In genomic region chr18:4631239-4631638, GRCh38 we compare ENCODE assay signal across 18 cellular contexts.
"Had no signal": no experiment of that assay in that cellular context is flagged by ENCODE, and none has a peak within 500 bp of the region (broad histone marks: within the 10 kb centered on the region; RNA-seq: fewer than 3 reads in every experiment).

No MANE protein-coding gene starts in this region.

- H3K27ac Mint-ChIP-seq: naive thymus-derived CD8-positive, alpha-beta T cell had no signal

- DNase-seq: cortex of kidney; dorsolateral prefrontal cortex; effector CD8-positive, alpha-beta T cell; gastrocnemius medialis; mammary epithelial cell; mucosa of descending colon; naive thymus-derived CD8-positive, alpha-beta T cell; ovary; small intestine; stimulated activated CD4-positive, alpha-beta T cell treated with anti-CD3 and anti-CD28 coated beads, Interleukin-12 subunit alpha, Interleukin-12 subunit beta, amount 100 ng/mL, for 4 hours; stimulated activated naive CD4-positive, alpha-beta T cell; stomach; substantia nigra; transverse colon had no signal

- H3K36me3 ChIP-seq: gastrocnemius medialis, ovary, right atrium auricular region, stomach, thoracic aorta, transverse colon had no signal

- H3K4me1 Mint-ChIP-seq: naive thymus-derived CD8-positive, alpha-beta T cell had no signal

- H3K4me1 ChIP-seq: gastrocnemius medialis, right atrium auricular region, stomach, transverse colon had no signal

- H3K9me3 ChIP-seq: gastrocnemius medialis, ovary, right atrium auricular region, thoracic aorta had no signal

- H3K4me3 Mint-ChIP-seq: naive thymus-derived CD8-positive, alpha-beta T cell had no signal

- H3K4me3 ChIP-seq: dorsolateral prefrontal cortex, gastrocnemius medialis, mucosa of descending colon, ovary, right atrium auricular region, stomach, thoracic aorta, transverse colon had no signal

- H3K27ac ChIP-seq: dorsolateral prefrontal cortex, gastrocnemius medialis, ovary, right atrium auricular region, stomach, thoracic aorta, transverse colon had no signal

- H3K27me3 ChIP-seq: dorsolateral prefrontal cortex, gastrocnemius medialis, ovary, right atrium auricular region, stomach, transverse colon had no signal

- ATAC-seq: esophagus mucosa; gastrocnemius medialis; left lobe of liver; mucosa of descending colon; naive thymus-derived CD8-positive, alpha-beta T cell had no signal
